In genomic region chr10:91607661-91608442, GRCh38 we compare ENCODE assay signal across 1 cellular context.
TF ChIP-seq lines count a peak whose summit lies in the region.

No MANE protein-coding gene starts in this region.

TF ChIP-seq in GM23338, 12 proteins besides CTCF, POLR2A, EP300 and RAD21:
- TF ChIP-seq ZNF462 (CRISPR knock-in tag; IDR thresholded peaks at IDR 0.05), result no peak
